In the genomic region with DNA sequence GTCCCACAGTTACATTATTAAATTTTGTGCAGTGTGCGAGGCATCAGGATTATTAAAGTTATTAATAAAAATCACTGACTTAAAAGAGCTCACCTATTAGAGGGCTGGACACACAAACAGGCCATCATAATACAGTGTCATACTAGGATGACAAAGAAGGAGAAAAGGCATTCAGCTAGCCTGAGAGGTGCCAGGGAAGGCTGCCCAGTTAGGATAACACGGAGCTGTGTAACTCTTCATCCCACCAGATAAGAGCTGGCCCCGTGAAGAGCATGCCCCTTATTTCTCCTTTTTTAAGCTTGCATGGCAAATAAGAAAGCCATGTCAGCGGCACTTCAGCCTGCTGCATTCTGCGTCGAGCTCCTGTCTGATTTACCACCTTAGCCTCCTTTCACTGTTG, we compare ENCODE assay signal across 25 cellular contexts.
"Had no signal": no experiment of that assay in that cellular context is flagged by ENCODE, and none has a peak within 500 bp of the region (broad histone marks: within the 10 kb centered on the region; RNA-seq: fewer than 3 reads in every experiment).

No MANE protein-coding gene starts in this region.

- ATAC-seq: left lobe of liver; natural killer cell; psoas muscle; sciatic nerve; stimulated activated effector memory CD8-positive, alpha-beta T cell treated with anti-CD3 and anti-CD28 coated beads, Interleukin-12 subunit alpha, Interleukin-12 subunit beta, amount 100 ng/mL, for 72 hours; upper lobe of right lung had no signal

- H3K9ac ChIP-seq: neural progenitor cell, parathyroid adenoma had no signal

- DNase-seq: islet precursor cell; mesendoderm; naive B cell; natural killer cell; nephron progenitor cell; occipital lobe; psoas muscle; stimulated activated CD4-positive, alpha-beta T cell treated with anti-CD3 and anti-CD28 coated beads, Interleukin-12 subunit alpha, Interleukin-12 subunit beta, amount 100 ng/mL, for 4 hours; stimulated activated CD4-positive, alpha-beta T cell treated with anti-CD3 and anti-CD28 coated beads, Interleukin-15, amount 100 ng/mL, for 24 hours; stimulated activated CD4-positive, alpha-beta T cell treated with anti-CD3 and anti-CD28 coated beads, Interleukin-4, amount 100 ng/mL, for 24 hours; stimulated activated naive CD4-positive, alpha-beta T cell; tibial artery; trophoblast cell; upper lobe of right lung had no signal

- H3K4me3 ChIP-seq: hepatocyte, lung, neural progenitor cell, psoas muscle, skin epidermis, suprapubic skin, thoracic aorta, tibial artery, upper lobe of right lung had no signal

- H3K9me3 ChIP-seq: neutrophil, psoas muscle, suprapubic skin, thoracic aorta, tibial artery, upper lobe of right lung had no signal

- H3K36me3 ChIP-seq: neural progenitor cell, neutrophil, suprapubic skin, thoracic aorta, tibial artery, upper lobe of right lung had no signal

- H2AFZ ChIP-seq: hepatocyte, neural progenitor cell, parathyroid adenoma had no signal

- H3K4me1 ChIP-seq: parathyroid adenoma, psoas muscle, suprapubic skin, tibial artery, upper lobe of right lung had no signal

- H3K27ac ChIP-seq: hepatocyte, neural progenitor cell, neutrophil, parathyroid adenoma, psoas muscle, skin epidermis, suprapubic skin, tibial artery, upper lobe of right lung had no signal

- H3K27me3 ChIP-seq: hepatocyte, neural progenitor cell, neutrophil, suprapubic skin, tibial artery, upper lobe of right lung had no signal

- H3K4me2 ChIP-seq: hepatocyte, neural progenitor cell had no signal

- H3K79me2 ChIP-seq: hepatocyte, parathyroid adenoma had no signal
